In the genomic region with DNA sequence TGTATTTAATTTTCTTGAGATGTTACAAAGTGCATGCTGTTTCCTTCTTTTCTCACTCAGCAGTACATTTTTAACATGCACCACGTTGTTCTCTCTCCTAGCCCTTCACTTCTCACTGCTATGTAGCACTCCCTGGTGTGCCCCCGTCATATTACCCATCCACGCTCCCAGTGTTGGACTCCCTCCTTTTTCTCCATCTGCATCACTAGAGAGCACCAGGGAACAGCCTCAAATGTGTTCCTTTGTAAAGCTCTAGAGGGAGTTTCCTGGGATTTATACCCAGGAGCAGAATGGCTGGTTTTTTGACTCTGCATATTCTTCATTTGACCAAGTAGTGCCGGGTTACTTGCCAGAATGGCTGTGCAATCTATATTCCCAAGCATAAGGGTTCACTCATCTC, we compare ENCODE assay signal across 13 cellular contexts.
"Had no signal": no experiment of that assay in that cellular context is flagged by ENCODE, and none has a peak within 500 bp of the region (broad histone marks: within the 10 kb centered on the region; RNA-seq: fewer than 3 reads in every experiment).

No MANE protein-coding gene starts in this region.

- DNase-seq: activated CD4-positive, alpha-beta T cell treated with anti-CD3 and anti-CD28 coated beads, Interleukin-2, amount 10 ng/mL, durations not matched to agents 7 days and 5 days; activated CD4-positive, CD25-positive, alpha-beta regulatory T cell; activated CD8-positive, alpha-beta memory T cell treated with anti-CD3 and anti-CD28 coated beads for 24 hours; activated naive CD4-positive, alpha-beta T cell treated with anti-CD3 and anti-CD28 coated beads for 36 hours; immature natural killer cell; lower lobe of right lung; natural killer cell; stimulated activated CD4-positive, alpha-beta T cell treated with anti-CD3 and anti-CD28 coated beads, Interleukin-4, amount 100 ng/mL, for 1 hour; T-helper 2 cell; testis had no signal

- H3K9me3 Mint-ChIP-seq: activated naive CD4-positive, alpha-beta T cell treated with anti-CD3 and anti-CD28 coated beads for 36 hours; activated T-helper 17 cell treated with anti-CD3 and anti-CD28 coated beads, Interleukin-2, amount 50 U/mL, for 72 hours; stimulated activated naive CD8-positive, alpha-beta T cell treated with anti-CD3 and anti-CD28 coated beads, Interleukin-15, Interleukin-2, amounts not matched to agents 100 ng/mL and 50 ng/mL, for 24 hours had no signal

- H3K4me1 Mint-ChIP-seq: activated T-helper 17 cell treated with anti-CD3 and anti-CD28 coated beads, Interleukin-2, amount 50 U/mL, for 72 hours; immature natural killer cell; natural killer cell had no signal

- H3K27me3 ChIP-seq: hepatocyte, testis had no signal

- H3K27ac Mint-ChIP-seq: activated CD4-positive, alpha-beta T cell treated with anti-CD3 and anti-CD28 coated beads, Interleukin-2, amount 10 ng/mL, durations not matched to agents 7 days and 5 days; activated naive CD4-positive, alpha-beta T cell treated with anti-CD3 and anti-CD28 coated beads for 36 hours; activated T-helper 17 cell treated with anti-CD3 and anti-CD28 coated beads, Interleukin-2, amount 50 U/mL, for 72 hours; immature natural killer cell; natural killer cell; stimulated activated naive CD8-positive, alpha-beta T cell treated with anti-CD3 and anti-CD28 coated beads, Interleukin-15, Interleukin-2, amounts not matched to agents 100 ng/mL and 50 ng/mL, for 24 hours had no signal

- ATAC-seq: activated T-helper 17 cell treated with anti-CD3 and anti-CD28 coated beads, Interleukin-2, amount 50 U/mL, for 72 hours; natural killer cell had no signal

- H3K36me3 ChIP-seq: lower lobe of right lung had no signal

- H3K4me3 Mint-ChIP-seq: activated CD4-positive, alpha-beta T cell treated with anti-CD3 and anti-CD28 coated beads, Interleukin-2, amount 10 ng/mL, durations not matched to agents 7 days and 5 days; activated naive CD4-positive, alpha-beta T cell treated with anti-CD3 and anti-CD28 coated beads for 36 hours; activated T-helper 17 cell treated with anti-CD3 and anti-CD28 coated beads, Interleukin-2, amount 50 U/mL, for 72 hours; immature natural killer cell; natural killer cell; stimulated activated naive CD8-positive, alpha-beta T cell treated with anti-CD3 and anti-CD28 coated beads, Interleukin-15, Interleukin-2, amounts not matched to agents 100 ng/mL and 50 ng/mL, for 24 hours had no signal

- H3K36me3 Mint-ChIP-seq: immature natural killer cell, natural killer cell had no signal

- H3K79me2 ChIP-seq: hepatocyte had no signal

- H3K4me3 ChIP-seq: hepatocyte, lower lobe of right lung, testis had no signal

- H3K9me3 ChIP-seq: lower lobe of right lung, testis had no signal

- H3K27ac ChIP-seq: hepatocyte, lower lobe of right lung, testis had no signal

- H3K4me1 ChIP-seq: lower lobe of right lung, testis had no signal

- H2AFZ ChIP-seq: hepatocyte had no signal

- H3K4me2 ChIP-seq: hepatocyte had no signal
